Comparison of ENCODE assay signal across 9 cellular contexts in the genomic region with DNA sequence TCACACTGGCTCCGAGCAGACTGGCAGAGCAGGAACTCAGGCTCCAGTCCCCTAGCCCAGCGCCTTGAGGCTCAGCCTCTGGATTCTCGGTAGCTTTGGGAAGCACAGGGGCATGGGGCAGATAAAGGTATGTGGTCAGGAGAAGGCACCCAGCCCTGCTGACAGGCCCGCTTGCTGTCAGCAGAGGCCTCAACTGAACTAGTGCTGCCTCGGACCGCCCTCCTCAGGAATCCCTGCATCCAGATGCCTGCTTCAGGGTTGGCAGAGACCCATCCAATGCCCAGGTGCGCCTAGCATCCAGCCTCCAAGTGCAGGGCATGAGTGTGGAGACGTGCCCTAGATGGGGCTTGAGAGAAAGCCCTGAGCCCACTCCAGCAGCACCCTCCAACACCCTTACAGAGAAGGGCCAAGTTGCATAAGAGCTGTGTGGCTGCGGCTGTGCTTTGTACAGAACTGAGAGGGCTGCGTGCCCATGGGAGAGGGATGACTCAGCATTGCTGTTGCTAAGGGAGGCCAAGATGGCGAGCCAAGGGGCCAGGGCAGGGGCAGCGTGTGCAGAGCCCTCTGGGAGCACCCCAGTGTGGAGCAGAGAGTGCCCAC.
DNase-seq lines count a peak whose midpoint lies in the region; ATAC-seq, FAIRE-seq and TF ChIP-seq lines count a peak whose summit lies in the region.
"Had no signal": no experiment of that assay in that cellular context is flagged by ENCODE, and none has a peak within 500 bp of the region (broad histone marks: within the 10 kb centered on the region; RNA-seq: fewer than 3 reads in every experiment).

No MANE protein-coding gene starts in this region.

- peaks cover 6% of the 10 kb centered on the region for H3K27me3 Mint-ChIP-seq in activated CD4-positive, alpha-beta T cell treated with anti-CD3 and anti-CD28 coated beads, Interleukin-2, amount 10 ng/mL, durations not matched to agents 7 days and 5 days
- peaks cover 11% of the 10 kb centered on the region for H3K27me3 Mint-ChIP-seq in activated CD4-positive, alpha-beta T cell treated with anti-CD3 and anti-CD28 coated beads, Interleukin-2, amount 10 ng/mL, durations not matched to agents 24 days and 14 days
- no peaks in the 10 kb centered on the region for H3K27me3 Mint-ChIP-seq in stimulated activated naive CD8-positive, alpha-beta T cell treated with anti-CD3 and anti-CD28 coated beads, Interleukin-15, amount 100 ng/mL, for 72 hours
- peaks cover 25% of the 10 kb centered on the region for H3K27me3 Mint-ChIP-seq in type B pancreatic cell

- H4K20me1 ChIP-seq in K562 (replicated peaks; ENCODE audit: control insufficient read depth, insufficient read depth, low read length) = no peaks in the 10 kb centered on the region

- H3K4me3 Mint-ChIP-seq in activated CD4-positive, alpha-beta T cell treated with anti-CD3 and anti-CD28 coated beads, Interleukin-2, amount 10 ng/mL, durations not matched to agents 7 days and 5 days = no peak overlapping the region
- H3K4me3 Mint-ChIP-seq in activated CD4-positive, alpha-beta T cell treated with anti-CD3 and anti-CD28 coated beads, Interleukin-2, amount 10 ng/mL, durations not matched to agents 24 days and 14 days = no peak overlapping the region
- no peak overlapping the region for H3K4me3 Mint-ChIP-seq in stimulated activated naive CD8-positive, alpha-beta T cell treated with anti-CD3 and anti-CD28 coated beads, Interleukin-15, amount 100 ng/mL, for 72 hours
- no peak overlapping the region for H3K4me3 Mint-ChIP-seq in type B pancreatic cell

- H3K36me3 ChIP-seq in K562 (ENCODE audit: control insufficient read depth, insufficient read depth, low read length) (no peaks in the 10 kb centered on the region), kidney (ENCODE audit: control insufficient read depth in 1 of 2, insufficient read depth in 2 of 2, low read length in 2 of 2) (no peaks in the 10 kb centered on the region), tibial artery (no peaks in the 10 kb centered on the region)

- 44% methylated on average over 11 of the region's 12 CpGs for whole genome bisulfite sequencing in K562 (ENCODE audit: insufficient coverage, low coverage, missing lambda C conversion rate)

- H3K79me2 ChIP-seq in K562 (ENCODE audit: control insufficient read depth, insufficient read depth, low read length) = no peaks in the 10 kb centered on the region

- POLR2A ChIA-PET in activated CD4-positive, alpha-beta T cell treated with anti-CD3 and anti-CD28 coated beads, Interleukin-2, amount 10 ng/mL, durations not matched to agents 7 days and 5 days (lab: Charles Lee) = no interaction called here
- POLR2A ChIA-PET in K562 (lab: Yijun Ruan, JAX) = interaction anchor here (0.6 to 1.6 kb wide), 3 partner anchors 9 to 37 kb away, joined by 3 to 5 read pairs (median 3); no protein-coding TSS in a partner anchor

- peaks cover 3% of the 10 kb centered on the region for H3K9me1 ChIP-seq in K562 (ENCODE audit: control insufficient read depth, insufficient read depth, low read length)

- FAIRE-seq in K562 (lab: Jason Lieb, UNC) = no peak
- FAIRE-seq in kidney (lab: Jason Lieb, UNC) = no peak

- TF ChIP-seq CTCF in K562 (IDR thresholded peaks at IDR 0.05 in 2 of 3, conservative IDR thresholded peaks at IDR 0.05 in 1 of 3; ENCODE audit: insufficient read depth in 2 of 3, low read depth in 1 of 3, low read length in 3 of 3) (no peak), kidney (IDR thresholded peaks at IDR 0.05; ENCODE audit: borderline replicate concordance, extremely low read depth, insufficient read depth) (no peak), tibial artery (IDR thresholded peaks at IDR 0.05) (no peak), type B pancreatic cell (conservative IDR thresholded peaks at IDR 0.05) (no peak)

- H3K4me1 ChIP-seq in K562 (replicated peaks in 1 of 2; ENCODE audit: control insufficient read depth in 2 of 2, insufficient read depth in 2 of 2, low read length in 2 of 2) (peaks cover 20 to 22% of the 10 kb centered on the region in 2 experiments), kidney (ENCODE audit: control insufficient read depth in 1 of 2, insufficient read depth in 1 of 2, low read depth in 1 of 2, low read length in 2 of 2) (peaks cover 0 to 3% of the 10 kb centered on the region in 2 donors), tibial artery (peaks cover 0 to 30% (median 18%) of the 10 kb centered on the region in 4 donors)

- no peaks in the 10 kb centered on the region for H3K4me1 Mint-ChIP-seq in activated CD4-positive, alpha-beta T cell treated with anti-CD3 and anti-CD28 coated beads, Interleukin-2, amount 10 ng/mL, durations not matched to agents 7 days and 5 days
- no peaks in the 10 kb centered on the region for H3K4me1 Mint-ChIP-seq in activated CD4-positive, alpha-beta T cell treated with anti-CD3 and anti-CD28 coated beads, Interleukin-2, amount 10 ng/mL, durations not matched to agents 24 days and 14 days
- H3K4me1 Mint-ChIP-seq in stimulated activated naive CD8-positive, alpha-beta T cell treated with anti-CD3 and anti-CD28 coated beads, Interleukin-15, amount 100 ng/mL, for 72 hours = no peaks in the 10 kb centered on the region
- H3K4me1 Mint-ChIP-seq in type B pancreatic cell (ENCODE audit: unreplicated experiment) = peaks cover 9% of the 10 kb centered on the region

- H3K27ac ChIP-seq in K562 (ENCODE audit: extremely low read depth, low read depth, low read length) (no peak overlapping the region), kidney (ENCODE audit: low read depth in 2 of 2, low read length in 2 of 2) (no peak overlapping the region), tibial artery (peak overlapping the region; percentile 39 to 67)

- H3K27ac Mint-ChIP-seq in activated CD4-positive, alpha-beta T cell treated with anti-CD3 and anti-CD28 coated beads, Interleukin-2, amount 10 ng/mL, durations not matched to agents 7 days and 5 days = peak overlapping the region; percentile 60
- H3K27ac Mint-ChIP-seq in activated CD4-positive, alpha-beta T cell treated with anti-CD3 and anti-CD28 coated beads, Interleukin-2, amount 10 ng/mL, durations not matched to agents 24 days and 14 days = no peak overlapping the region
- H3K27ac Mint-ChIP-seq in stimulated activated naive CD8-positive, alpha-beta T cell treated with anti-CD3 and anti-CD28 coated beads, Interleukin-15, amount 100 ng/mL, for 72 hours = no peak overlapping the region
- no peak overlapping the region for H3K27ac Mint-ChIP-seq in type B pancreatic cell

- TF ChIP-seq RAD21 in K562 (CRISPR knock-in tag; conservative IDR thresholded peaks at IDR 0.05 in 1 of 2, IDR thresholded peaks at IDR 0.05 in 1 of 2) = no peak

- intact Hi-C loops in activated CD4-positive, alpha-beta T cell treated with anti-CD3 and anti-CD28 coated beads, Interleukin-2, amount 10 ng/mL, durations not matched to agents 24 days and 14 days (cut with micrococcal nuclease) = no loop called here
- intact Hi-C loops in K562 (cut with micrococcal nuclease) = no loop called here
- intact Hi-C loops in kidney (cut with DNase I) = no loop called here
- intact Hi-C loops in tibial artery (cut with DNase I; ENCODE audit: low total_unique reads) = no loop called here

- H3K9me3 ChIP-seq in K562 (replicated peaks; ENCODE audit: control insufficient read depth, insufficient read depth, low read depth, low read length) (no peaks in the 10 kb centered on the region), kidney (ENCODE audit: control insufficient read depth in 1 of 2, low read length in 2 of 2) (peaks cover 2 to 10% of the 10 kb centered on the region in 2 donors), tibial artery (no peaks in the 10 kb centered on the region)

- CTCF ChIA-PET in activated CD4-positive, alpha-beta T cell treated with anti-CD3 and anti-CD28 coated beads, Interleukin-2, amount 10 ng/mL, durations not matched to agents 7 days and 5 days (lab: Charles Lee) = no interaction called here
- CTCF ChIA-PET in K562 (lab: Yijun Ruan, JAX; ENCODE audit: low intra/inter-chr PET ratio) = no interaction called here

- H3K9ac ChIP-seq in K562 (ENCODE audit: insufficient read depth in 1 of 2, low read depth in 2 of 2, low read length in 2 of 2) (peak overlapping the region in 1 of 2 experiments; percentile 75; a peak in 2 of 4 replicates), kidney (ENCODE audit: low read length in 2 of 2) (no peak overlapping the region)

- TF ChIP-seq POLR2A in K562 (conservative IDR thresholded peaks at IDR 0.05) = no peak

- H3K36me3 Mint-ChIP-seq in activated CD4-positive, alpha-beta T cell treated with anti-CD3 and anti-CD28 coated beads, Interleukin-2, amount 10 ng/mL, durations not matched to agents 7 days and 5 days (ENCODE audit: low read depth) = no peaks in the 10 kb centered on the region
- H3K36me3 Mint-ChIP-seq in activated CD4-positive, alpha-beta T cell treated with anti-CD3 and anti-CD28 coated beads, Interleukin-2, amount 10 ng/mL, durations not matched to agents 24 days and 14 days (ENCODE audit: low read depth) = no peaks in the 10 kb centered on the region
- H3K36me3 Mint-ChIP-seq in type B pancreatic cell = no peaks in the 10 kb centered on the region

- DNase-seq in activated CD4-positive, alpha-beta T cell treated with anti-CD3 and anti-CD28 coated beads, Interleukin-2, amount 10 ng/mL, durations not matched to agents 7 days and 5 days = no peak
- no peak for DNase-seq in activated CD4-positive, alpha-beta T cell treated with anti-CD3 and anti-CD28 coated beads, Interleukin-2, amount 10 ng/mL, durations not matched to agents 24 days and 14 days
- DNase-seq in K562 (ENCODE audit: extremely low read depth in 1 of 4, low spot score in 3 of 4) = peak in 3 of 4 experiments; percentile 19 to 58 (median 42)
- peak; percentile 73 for DNase-seq in kidney
- DNase-seq in tibial artery = peak; percentile 81 to 92
- DNase-seq in stimulated activated naive CD8-positive, alpha-beta T cell treated with anti-CD3 and anti-CD28 coated beads, Interleukin-15, amount 100 ng/mL, for 72 hours = no peak
- no peak for DNase-seq in type B pancreatic cell (ENCODE audit: extremely low spot score, unreplicated experiment)
- no peak for DNase-seq in NCI-H345 treated with DMSO at 0.1 percent for 48 hours (lab: John Stamatoyannopoulos, UW; ENCODE audit: unreplicated experiment)
- DNase-seq: activated T-cell treated with anti-CD3 and anti-CD28 coated beads for 4 hours had no signal

- peak; percentile 40 for ATAC-seq in K562
- no peak for ATAC-seq in stimulated activated naive CD8-positive, alpha-beta T cell treated with anti-CD3 and anti-CD28 coated beads, Interleukin-15, amount 100 ng/mL, for 72 hours

- H2AFZ ChIP-seq in K562 (ENCODE audit: low read depth, low read length) = no peak overlapping the region

- H3K4me3 ChIP-seq in K562 (no peak overlapping the region), kidney (ENCODE audit: low read length in 2 of 2) (no peak overlapping the region), tibial artery (no peak overlapping the region)

- H3K4me2 ChIP-seq in K562 (ENCODE audit: insufficient read depth, low read length) = no peak overlapping the region; the same call in 1 of the 2 replicates

- in situ Hi-C loops in K562 (cut with MboI) = no loop called here

- no peaks in the 10 kb centered on the region for H3K9me3 Mint-ChIP-seq in activated CD4-positive, alpha-beta T cell treated with anti-CD3 and anti-CD28 coated beads, Interleukin-2, amount 10 ng/mL, durations not matched to agents 7 days and 5 days
- no peaks in the 10 kb centered on the region for H3K9me3 Mint-ChIP-seq in activated CD4-positive, alpha-beta T cell treated with anti-CD3 and anti-CD28 coated beads, Interleukin-2, amount 10 ng/mL, durations not matched to agents 24 days and 14 days
- H3K9me3 Mint-ChIP-seq in stimulated activated naive CD8-positive, alpha-beta T cell treated with anti-CD3 and anti-CD28 coated beads, Interleukin-15, amount 100 ng/mL, for 72 hours = no peaks in the 10 kb centered on the region
- H3K9me3 Mint-ChIP-seq in type B pancreatic cell = peaks cover 5% of the 10 kb centered on the region

- TF ChIP-seq EP300 in K562 (IDR thresholded peaks at IDR 0.05; ENCODE audit: low read length) = no peak

- BruUV-seq in K562 (replicated peaks; lab: Mats Ljungman, UMichigan) = no TSS peak

- H3K27me3 ChIP-seq in K562 (ENCODE audit: control insufficient read depth in 2 of 2, insufficient read depth in 2 of 2, low read length in 2 of 2) = peaks cover 0 to 5% of the 10 kb centered on the region in 2 experiments; a peak in 1 of 5 replicates
- H3K27me3 ChIP-seq in tibial artery = no peaks in the 10 kb centered on the region

Comparison
In these comparisons a context has a peak if more than half of its experiments do, and no peak if none do; other contexts are left out.
1. DNase-seq: peak in K562 (3 of 4), kidney (single experiment) and tibial artery (2 of 2); none in activated CD4-positive, alpha-beta T cell treated with anti-CD3 and anti-CD28 coated beads, Interleukin-2, amount 10 ng/mL, durations not matched to agents 7 days and 5 days (single experiment), activated CD4-positive, alpha-beta T cell treated with anti-CD3 and anti-CD28 coated beads, Interleukin-2, amount 10 ng/mL, durations not matched to agents 24 days and 14 days (single experiment), stimulated activated naive CD8-positive, alpha-beta T cell treated with anti-CD3 and anti-CD28 coated beads, Interleukin-15, amount 100 ng/mL, for 72 hours (0 of 2), type B pancreatic cell (single experiment) and NCI-H345 treated with DMSO at 0.1 percent for 48 hours (single experiment).
2. H3K27ac ChIP-seq: peak in tibial artery (2 of 2); none in K562 (single experiment) and kidney (0 of 2).